In genomic region chr11:44978279-44978960, GRCh38 we compare ENCODE assay signal across 1 cellular context.
A peak's percentile ranks its signal among the peaks of the same experiment; 100 is the strongest.
TF ChIP-seq lines count a peak whose summit lies in the region.

No MANE protein-coding gene starts in this region.

TF ChIP-seq in HepG2, 621 proteins besides CTCF, POLR2A, EP300 and RAD21 (continued from another document):
- TF ChIP-seq ATF2 (CRISPR knock-in tag; IDR thresholded peaks at IDR 0.05) (no peak), RAD51 (IDR thresholded peaks at IDR 0.05; ENCODE audit: borderline replicate concordance) (peak; percentile 14; the same call in 1 of the 2 replicates), MNT (IDR thresholded peaks at IDR 0.05) (0 out of 2 replicates have a peak, but pooled peaks have one; percentile 15), FOXP1 (IDR thresholded peaks at IDR 0.05) (peak; percentile 47; the same call in 1 of the 2 replicates), FOXP1 (CRISPR knock-in tag; IDR thresholded peaks at IDR 0.05) (no peak), ATF7 (IDR thresholded peaks at IDR 0.05) (0 out of 2 replicates have a peak, but pooled peaks have one; percentile 10), ATF7 (CRISPR knock-in tag; IDR thresholded peaks at IDR 0.05) (no peak), SP1 (IDR thresholded peaks at IDR 0.05) (0 out of 2 replicates have a peak, but pooled peaks have one; percentile 11), SP1 (CRISPR knock-in tag; IDR thresholded peaks at IDR 0.05) (no peak), ATM (IDR thresholded peaks at IDR 0.05; ENCODE audit: borderline replicate concordance) (peak; percentile 17; the same call in 1 of the 2 replicates)
